ENCODE assay signal across 8 cellular contexts in the genomic region with DNA sequence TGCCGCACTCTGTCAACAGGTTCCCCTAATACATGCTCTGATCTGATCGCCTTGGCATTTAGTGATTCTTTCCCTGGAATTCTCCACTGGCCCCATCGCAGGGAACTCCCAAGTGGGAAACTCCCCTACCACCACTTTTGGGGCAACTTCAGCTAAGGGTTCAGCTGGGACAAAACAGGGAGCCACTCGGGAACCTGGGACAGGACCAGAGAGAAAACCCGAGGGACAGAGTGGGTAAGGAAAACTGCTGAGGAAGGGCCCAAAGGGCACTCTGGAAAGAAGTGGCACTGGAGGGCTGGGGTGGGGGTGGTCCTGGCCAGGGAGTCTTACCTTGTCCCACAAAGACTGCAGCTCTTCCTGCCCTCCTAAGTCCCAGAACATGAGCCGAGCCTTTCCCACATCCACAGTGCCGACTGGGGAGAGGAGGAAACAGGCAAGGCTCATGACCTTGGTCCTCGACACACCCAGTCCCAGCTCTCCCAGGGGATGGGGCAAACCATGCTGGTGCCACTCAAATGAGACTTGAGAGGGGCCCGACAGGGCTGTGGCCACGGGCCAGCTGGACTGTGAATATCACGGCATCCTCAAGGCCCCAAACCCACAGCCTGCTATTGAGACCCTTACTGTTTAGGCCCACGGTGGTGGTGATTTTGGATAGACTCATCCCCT. TPM values are rescaled to one million over a fixed set of nuclear protein-coding genes. Genes with fewer than 3 reads are reported as not detected.
DNase-seq lines count a peak whose midpoint lies in the region; ATAC-seq and TF ChIP-seq lines count a peak whose summit lies in the region.

No MANE protein-coding gene starts in this region.

- TSS peak; percentile 83 for BruUV-seq in Panc1 (replicated peaks; lab: Mats Ljungman, UMichigan)

- no peak for TF ChIP-seq POLR2A in esophagus squamous epithelium (IDR thresholded peaks at IDR 0.05)
- no peak for TF ChIP-seq POLR2A in sigmoid colon (IDR thresholded peaks at IDR 0.05)

- TF ChIP-seq CTCF in GM12864 (IDR thresholded peaks at IDR 0.05; ENCODE audit: low read depth, low read length, missing control alignments) (no peak), Panc1 (IDR thresholded peaks at IDR 0.05) (no peak), esophagus squamous epithelium (IDR thresholded peaks at IDR 0.05) (no peak), sigmoid colon (IDR thresholded peaks at IDR 0.05) (no peak)

- CTCF ChIA-PET in Panc1 (lab: Charles Lee), result no interaction called here

- in situ Hi-C loops in Panc1 (cut with HindIII; ENCODE audit: low pct_unique_long_range_greater_than_20kb, low sequenced_read_pairs), result no loop called here

- peaks cover 35% of the 10 kb centered on the region for H3K4me1 ChIP-seq in Panc1 (ENCODE audit: control insufficient read depth, insufficient read depth, low read length)
- peaks cover 22 to 43% (median 23%) of the 10 kb centered on the region in 3 donors for H3K4me1 ChIP-seq in esophagus squamous epithelium
- peaks cover 0 to 29% (median 25%) of the 10 kb centered on the region in 4 donors for H3K4me1 ChIP-seq in sigmoid colon

- peaks cover 9% of the 10 kb centered on the region; the same call in 1 of the 2 replicates for H3K36me3 ChIP-seq in Panc1 (ENCODE audit: control insufficient read depth, insufficient read depth, low read length)
- peaks cover 10 to 64% (median 29%) of the 10 kb centered on the region in 3 donors for H3K36me3 ChIP-seq in esophagus squamous epithelium
- H3K36me3 ChIP-seq in sigmoid colon, result peaks cover 0 to 61% (median 14%) of the 10 kb centered on the region in 4 donors

- DNase-seq in GM12864 (ENCODE audit: low read depth), result no peak
- DNase-seq in Panc1 (ENCODE audit: low read depth, low spot score), result no peak
- DNase-seq in esophagus squamous epithelium (lab: John Stamatoyannopoulos, UW), result no peak
- DNase-seq in sigmoid colon, result peak; percentile 61
- no peak for DNase-seq in OCI-M2 (lab: John Stamatoyannopoulos, UW; ENCODE audit: unreplicated experiment)
- no peak for DNase-seq in HPDE6-E6E7 (ENCODE audit: extremely low spot score)

- TF ChIP-seq EP300 in sigmoid colon (IDR thresholded peaks at IDR 0.05), result no peak

- ATAC-seq in Panc1 (no peak), GM21390 (IDR thresholded peaks at IDR 0.05; ENCODE audit: unreplicated experiment) (no peak), GM19455 (IDR thresholded peaks at IDR 0.05; ENCODE audit: unreplicated experiment) (no peak)

- intact Hi-C loops in Panc1 (cut with micrococcal nuclease; ENCODE audit: unreplicated experiment) (no loop called here), esophagus squamous epithelium (cut with DNase I) (no loop called here), sigmoid colon (cut with DNase I) (loop anchor here (2.0 to 5.0 kb wide), 2 partner anchors 33 to 49 kb away; a partner anchor contains a TSS)

- no peaks in the 10 kb centered on the region for H3K9me3 ChIP-seq in Panc1 (ENCODE audit: control insufficient read depth, insufficient read depth, low read depth, low read length)
- H3K9me3 ChIP-seq in esophagus squamous epithelium, result no peaks in the 10 kb centered on the region
- H3K9me3 ChIP-seq in sigmoid colon, result no peaks in the 10 kb centered on the region

- H3K27me3 ChIP-seq in Panc1 (ENCODE audit: control insufficient read depth, insufficient read depth, low read length) (no peaks in the 10 kb centered on the region), esophagus squamous epithelium (no peaks in the 10 kb centered on the region), sigmoid colon (no peaks in the 10 kb centered on the region)

- peak overlapping the region; percentile 61 for H3K4me3 ChIP-seq in GM12864 (ENCODE audit: low read depth, low read length)
- peak overlapping the region; percentile 76 to 90 for H3K4me3 ChIP-seq in Panc1 (ENCODE audit: low read depth in 2 of 2, low read length in 2 of 2)
- H3K4me3 ChIP-seq in esophagus squamous epithelium, result peak overlapping the region in 2 of 4 donors; percentile 89 to 98
- H3K4me3 ChIP-seq in sigmoid colon, result peak overlapping the region in 2 of 4 donors; percentile 60 to 92

- peak overlapping the region; percentile 91 for H3K27ac ChIP-seq in Panc1 (ENCODE audit: low read length)
- peak overlapping the region; percentile 91 to 98 (median 94) for H3K27ac ChIP-seq in esophagus squamous epithelium
- peak overlapping the region; percentile 87 to 93 (median 91) for H3K27ac ChIP-seq in sigmoid colon

- 58 to 71% methylated on average over 6 to 7 of the region's 12 CpGs for WGBS in esophagus squamous epithelium, 2 donors
- 48 to 74% methylated on average over 12 of the region's 12 CpGs for WGBS in sigmoid colon, 2 donors

- POLR2A ChIA-PET in Panc1 (lab: Charles Lee), result interaction anchor here (0.6 kb wide), 1 partner anchor 171 kb away, joined by 7 read pairs; no protein-coding TSS in a partner anchor

RNA-seq across cellular contexts. Expression of a gene that starts 1.6 kb away (rescaled TPM):
- 57.9 TPM for total RNA-seq in Panc1 (2021; ENCODE audit: unreplicated experiment)
- polyA plus RNA-seq in Panc1 (2012; ENCODE audit: insufficient read length), result 68.1 TPM
- total RNA-seq in esophagus squamous epithelium, result 10 to 100 TPM; 30.4 to 45.5 (median 37.0) TPM
- 10 to 100 TPM; 26.8 to 38.7 (median 28.8) TPM for total RNA-seq in sigmoid colon
- polyA plus RNA-seq in sigmoid colon, result 10 to 100 TPM; 39.1 to 70.2 (median 45.6) TPM

RNA-seq across cellular contexts. Expression of a gene that starts 1.7 kb away (rescaled TPM):
- total RNA-seq in Panc1 (2021; ENCODE audit: unreplicated experiment) (35.8 TPM), esophagus squamous epithelium (10 to 100 TPM; 25.4 to 31.9 (median 28.3) TPM), sigmoid colon (10 to 100 TPM; 18.5 to 22.5 (median 19.6) TPM)
- 41.9 TPM for polyA plus RNA-seq in Panc1 (2012; ENCODE audit: insufficient read length)
- polyA plus RNA-seq in sigmoid colon, result 10 to 100 TPM; 24.0 to 44.9 (median 30.5) TPM

RNA-seq across cellular contexts. Expression of a gene that starts 9.7 kb away (rescaled TPM):
- total RNA-seq in Panc1 (2021; ENCODE audit: unreplicated experiment) (not detected), esophagus squamous epithelium (10 to 100 TPM in 3 of 4 donors, 1 to 10 TPM in 1; 2.5 to 15.2 (median 10.6) TPM), sigmoid colon (10 to 100 TPM in 1 of 4 donors, 1 to 10 TPM in 3; 1.8 to 45.5 (median 4.2) TPM)
- 1.4 TPM for polyA plus RNA-seq in Panc1 (2012; ENCODE audit: insufficient read length)
- polyA plus RNA-seq in sigmoid colon, result 100 to 1,000 TPM in 1 of 3 donors, 1 to 10 TPM in 2; 1.2 to 186 (median 4.8) TPM

RNA-seq across cellular contexts. Expression of a gene that starts 30.3 kb away (rescaled TPM):
- total RNA-seq in Panc1 (2021; ENCODE audit: unreplicated experiment), result 15.2 TPM
- 8.0 TPM for polyA plus RNA-seq in Panc1 (2012; ENCODE audit: insufficient read length)
- 10 to 100 TPM; 10.9 to 22.3 (median 14.4) TPM for total RNA-seq in esophagus squamous epithelium
- 1 to 10 TPM; 4.6 to 7.8 (median 6.4) TPM for total RNA-seq in sigmoid colon
- 10 to 100 TPM in 1 of 3 donors, 1 to 10 TPM in 1, not detected in 1; 4.8 to 35.3 TPM for polyA plus RNA-seq in sigmoid colon

RNA-seq across cellular contexts. Expression of a gene that starts 33.4 kb away (rescaled TPM):
- total RNA-seq in Panc1 (2021; ENCODE audit: unreplicated experiment) (166 TPM), esophagus squamous epithelium (10 to 100 TPM; 37.0 to 55.5 (median 50.2) TPM), sigmoid colon (10 to 100 TPM; 25.2 to 78.2 (median 54.5) TPM)
- 299 TPM for polyA plus RNA-seq in Panc1 (2012; ENCODE audit: insufficient read length)
- polyA plus RNA-seq in sigmoid colon, result 10 to 100 TPM; 19.7 to 33.0 (median 33.0) TPM
